ENCODE assay signal across 26 cellular contexts in the genomic region with DNA sequence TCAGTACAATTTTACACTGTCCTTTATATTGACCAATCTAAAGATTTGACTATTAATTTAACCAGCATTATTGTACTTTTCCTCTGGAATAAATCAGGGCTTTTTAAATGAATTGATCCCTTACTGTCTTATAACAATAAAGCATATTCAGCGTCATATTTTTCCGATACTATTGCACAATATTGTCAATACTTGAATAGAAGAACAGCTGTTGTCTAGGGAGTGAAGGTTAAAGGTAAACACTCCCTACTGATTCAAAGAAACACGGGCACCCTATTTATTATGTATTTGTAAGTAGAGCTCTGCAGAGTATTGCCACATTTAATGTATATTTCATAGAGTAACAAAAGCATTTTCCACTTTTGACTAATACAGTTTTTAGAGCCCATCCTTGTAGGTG.
DNase-seq lines count a peak whose midpoint lies in the region; ATAC-seq, FAIRE-seq and TF ChIP-seq lines count a peak whose summit lies in the region.
"Had no signal": no experiment of that assay in that cellular context is flagged by ENCODE, and none has a peak within 500 bp of the region (broad histone marks: within the 10 kb centered on the region; RNA-seq: fewer than 3 reads in every experiment).

No MANE protein-coding gene starts in this region.

- no peak overlapping the region for H2BK120ac ChIP-seq in H1 (replicated peaks; ENCODE audit: low read depth, low read length)

- FAIRE-seq in A549 (lab: Jason Lieb, UNC): peak; percentile 28
- no peak for FAIRE-seq in H1 (lab: Jason Lieb, UNC)
- FAIRE-seq: A204.1, D721Med, GM12878, GM18507 had no signal

- no peaks in the 10 kb centered on the region for H3K79me2 ChIP-seq in H1 (ENCODE audit: control insufficient read depth in 1 of 2, insufficient read depth in 2 of 2, low read length in 2 of 2)

- TF ChIP-seq EP300 in A549 (IDR thresholded peaks at IDR 0.05) (no peak), H1 (IDR thresholded peaks at IDR 0.05; ENCODE audit: borderline replicate concordance in 1 of 2, low read depth in 2 of 2, low read length in 2 of 2) (no peak)

- H3K23me2 ChIP-seq in H1 (ENCODE audit: low read depth, low read length): no peaks in the 10 kb centered on the region

- H3K79me1 ChIP-seq in H1 (ENCODE audit: low read depth, low read length): no peaks in the 10 kb centered on the region

- H3K18ac ChIP-seq in H1 (ENCODE audit: extremely low read depth, low read length): no peak overlapping the region

- CTCF ChIA-PET in A549 (lab: Yijun Ruan, JAX): interaction anchor here (0.7 to 9.2 kb wide), 3 partner anchors 17 to 179 kb away, joined by 3 to 57 read pairs (median 3); no protein-coding TSS in a partner anchor
- CTCF ChIA-PET in H1 (lab: Charles Lee; ENCODE audit: partially characterized antibody): interaction anchor here (0.6 to 1.4 kb wide), 2 partner anchors 16 to 30 kb away, joined by 3 to 6 read pairs; no protein-coding TSS in a partner anchor

- H3K14ac ChIP-seq in H1 (ENCODE audit: insufficient read length): no peak overlapping the region

- H3K4me2 ChIP-seq in A549 (no peak overlapping the region), H1 (ENCODE audit: insufficient read depth in 1 of 2, low read depth in 2 of 2, low read length in 2 of 2) (no peak overlapping the region)
- H3K4me2 ChIP-seq: BLaER1 treated with 17β-estradiol and CSF1 and Interleukin-3, amounts not matched to agents 10 nM and 100 nM had no signal

- ATAC-seq in A549 (no peak), GM19397 (IDR thresholded peaks at IDR 0.05; ENCODE audit: unreplicated experiment) (no peak), HG03039 (IDR thresholded peaks at IDR 0.05; ENCODE audit: unreplicated experiment) (no peak)
- ATAC-seq: GM12878 had no signal

- intact Hi-C loops in thyroid gland (cut with DNase I): no loop called here

- H3K9me3 ChIP-seq in A549 (no peaks in the 10 kb centered on the region), H1 (ENCODE audit: insufficient read depth in 2 of 2, low read depth in 1 of 2, low read length in 1 of 2) (no peaks in the 10 kb centered on the region), liver (ENCODE audit: control insufficient read depth in 4 of 4, low read length in 3 of 4) (no peaks in the 10 kb centered on the region), thyroid gland (no peaks in the 10 kb centered on the region)
- H3K9me3 ChIP-seq: BE2C; BLaER1 treated with 17β-estradiol and CSF1 and Interleukin-3, amounts not matched to agents 10 nM and 100 nM had no signal

- H4K8ac ChIP-seq in H1 (ENCODE audit: extremely low read depth, insufficient read depth, low read length): no peak overlapping the region

- H3K36me3 ChIP-seq in H1 (ENCODE audit: control insufficient read depth in 2 of 4, insufficient read depth in 4 of 4, low read length in 3 of 4) (no peaks in the 10 kb centered on the region), liver (ENCODE audit: control insufficient read depth in 4 of 4, insufficient read depth in 3 of 4, low read depth in 1 of 4, low read length in 3 of 4) (no peaks in the 10 kb centered on the region), thyroid gland (no peaks in the 10 kb centered on the region)
- H3K36me3 ChIP-seq: BE2C; BLaER1 treated with 17β-estradiol and CSF1 and Interleukin-3, amounts not matched to agents 10 nM and 100 nM had no signal

- H3K4me1 ChIP-seq in A549 (no peaks in the 10 kb centered on the region), H1 (replicated peaks in 1 of 4; ENCODE audit: control insufficient read depth in 3 of 4, insufficient read depth in 4 of 4, low read length in 3 of 4) (peaks cover 0 to 7% (median 0%) of the 10 kb centered on the region in 4 experiments; a peak in 2 of 7 replicates), liver (ENCODE audit: control insufficient read depth in 4 of 4, insufficient read depth in 4 of 4, low read length in 3 of 4) (peaks cover 2 to 21% (median 7%) of the 10 kb centered on the region in 4 donors), thyroid gland (no peaks in the 10 kb centered on the region)
- H3K4me1 ChIP-seq: BLaER1 treated with 17β-estradiol and CSF1 and Interleukin-3, amounts not matched to agents 10 nM and 100 nM had no signal

- POLR2A ChIA-PET in A549 (lab: Yijun Ruan, JAX): no interaction called here
- POLR2A ChIA-PET in H1 (lab: Charles Lee; ENCODE audit: partially characterized antibody): no interaction called here

- H3K4me3 ChIP-seq in A549 (no peak overlapping the region), H1 (ENCODE audit: extremely low read depth in 1 of 4, insufficient read depth in 2 of 4, low read depth in 3 of 4, low read length in 4 of 4) (no peak overlapping the region), liver (ENCODE audit: low read depth in 1 of 3, low read length in 3 of 3) (no peak overlapping the region), thyroid gland (replicated peaks in 1 of 3) (no peak overlapping the region)
- H3K4me3 ChIP-seq: BLaER1 treated with 17β-estradiol and CSF1 and Interleukin-3, amounts not matched to agents 10 nM and 100 nM; GM12878 had no signal

- TF ChIP-seq RAD21 in A549 (conservative IDR thresholded peaks at IDR 0.05 in 1 of 2, IDR thresholded peaks at IDR 0.05 in 1 of 2) (no peak), H1 (IDR thresholded peaks at IDR 0.05 in 1 of 2, conservative IDR thresholded peaks at IDR 0.05 in 1 of 2; ENCODE audit: low read depth in 2 of 2, low read length in 2 of 2) (no peak), liver (IDR thresholded peaks at IDR 0.05) (no peak)

- no peak overlapping the region for H3K27ac ChIP-seq in A549
- no peak overlapping the region for H3K27ac ChIP-seq in H1 (ENCODE audit: low read depth, low read length)
- no peak overlapping the region for H3K27ac ChIP-seq in liver (ENCODE audit: low read depth in 1 of 2, low read length in 2 of 2)
- H3K27ac ChIP-seq in thyroid gland: no peak overlapping the region
- H3K27ac ChIP-seq: 22Rv1; BLaER1 treated with 17β-estradiol and CSF1 and Interleukin-3, amounts not matched to agents 10 nM and 100 nM had no signal

- WGBS in A549 (ENCODE audit: missing lambda C conversion rate): 84% methylated on average over 3 of the region's 3 CpGs
- 92% methylated on average over 3 of the region's 3 CpGs; no CpG with 5 or more reads in 1 of the 2 experiments for WGBS in H1 (ENCODE audit: extremely low coverage in 1 of 2, insufficient coverage in 1 of 2, insufficient read length in 1 of 2, insufficient replicate concordance in 2 of 2, low coverage in 1 of 2, low lambda C conversion rate in 2 of 2, missing lambda C conversion rate in 1 of 2), 2 experiments
- whole genome bisulfite sequencing in liver: 35% methylated on average over 3 of the region's 3 CpGs
- WGBS in thyroid gland, 2 donors: 93 to 96% methylated on average over 3 of the region's 3 CpGs

- no peaks in the 10 kb centered on the region for H3K27me3 ChIP-seq in H1 (replicated peaks in 1 of 4; ENCODE audit: control insufficient read depth in 3 of 4, extremely low read depth in 1 of 4, insufficient read depth in 3 of 4, low read length in 3 of 4)
- H3K27me3 ChIP-seq in liver (ENCODE audit: control insufficient read depth in 4 of 4, insufficient read depth in 4 of 4, low read length in 3 of 4): no peaks in the 10 kb centered on the region
- no peaks in the 10 kb centered on the region for H3K27me3 ChIP-seq in thyroid gland
- H3K27me3 ChIP-seq: BE2C; BLaER1 treated with 17β-estradiol and CSF1 and Interleukin-3, amounts not matched to agents 10 nM and 100 nM had no signal

- no peak overlapping the region for H3K23ac ChIP-seq in H1 (ENCODE audit: insufficient read length)

- H2AK5ac ChIP-seq in H1 (ENCODE audit: low read depth, low read length): no peak overlapping the region

- no peak for TF ChIP-seq POLR2A in A549 (IDR thresholded peaks at IDR 0.05; ENCODE audit: low read length)
- no peak for TF ChIP-seq POLR2A in H1 (IDR thresholded peaks at IDR 0.05; ENCODE audit: control extremely low read depth in 1 of 2, low read depth in 2 of 2, low read length in 2 of 2)
- TF ChIP-seq POLR2A in thyroid gland (IDR thresholded peaks at IDR 0.05): no peak

- no peak overlapping the region for H3K56ac ChIP-seq in H1 (replicated peaks; ENCODE audit: insufficient read length, low read depth, low read length)

- no peak overlapping the region for H2BK5ac ChIP-seq in H1 (ENCODE audit: low read depth, low read length)

- no peak for DNase-seq in A549 (ENCODE audit: low read depth in 1 of 2, low spot score in 1 of 2)
- DNase-seq in NCI-H146 treated with DMSO at 0.1 percent for 48 hours (lab: John Stamatoyannopoulos, UW; ENCODE audit: unreplicated experiment): peak; percentile 46
- no peak for DNase-seq in H1 (ENCODE audit: low read depth in 1 of 2, low spot score in 2 of 2)
- DNase-seq in globus pallidus (ENCODE audit: low spot score): no peak
- no peak for DNase-seq in thyroid gland
- DNase-seq: ACHN; AML-193; BE2C; CD4-positive, alpha-beta T cell; CD8-positive, alpha-beta memory T cell; DMS 273 treated with DMSO at 0.1 percent for 48 hours; DMS79; EL; GDM1; GOT3; H7; HCEC 1CT had no signal

- no peak overlapping the region for H2BK20ac ChIP-seq in H1 (ENCODE audit: low read length)

- H4K20me1 ChIP-seq in H1 (replicated peaks in 1 of 2; ENCODE audit: control insufficient read depth in 1 of 2, insufficient read depth in 2 of 2, low read length in 2 of 2): no peaks in the 10 kb centered on the region
- H4K20me1 ChIP-seq: BLaER1 treated with 17β-estradiol and CSF1 and Interleukin-3, amounts not matched to agents 10 nM and 100 nM had no signal

- H2BK15ac ChIP-seq in H1 (ENCODE audit: low read length): no peak overlapping the region

- H3K9ac ChIP-seq in H1 (replicated peaks in 1 of 4; ENCODE audit: extremely low read depth in 1 of 4, low read depth in 3 of 4, low read length in 3 of 4): no peak overlapping the region
- H3K9ac ChIP-seq in liver (ENCODE audit: low read depth in 1 of 2, low read length in 2 of 2): no peak overlapping the region
- H3K9ac ChIP-seq: BLaER1 treated with 17β-estradiol and CSF1 and Interleukin-3, amounts not matched to agents 10 nM and 100 nM had no signal

- H2BK12ac ChIP-seq in H1 (ENCODE audit: low read depth, low read length): no peak overlapping the region

- no peak overlapping the region for H2AFZ ChIP-seq in H1 (ENCODE audit: low read length)

- H4K5ac ChIP-seq in H1 (ENCODE audit: insufficient read length, low read depth, low read length): no peak overlapping the region

- no peak overlapping the region for H3K4ac ChIP-seq in H1 (replicated peaks; ENCODE audit: insufficient read length, low read depth, low read length)

- no peak for TF ChIP-seq CTCF in A549 (IDR thresholded peaks at IDR 0.05)
- TF ChIP-seq CTCF in H1 (IDR thresholded peaks at IDR 0.05; ENCODE audit: control extremely low read depth in 1 of 3, insufficient read depth in 1 of 3, low read depth in 1 of 3, low read length in 3 of 3): no peak
- no peak for TF ChIP-seq CTCF in liver (IDR thresholded peaks at IDR 0.05; ENCODE audit: low read depth, low read length, missing input control)
- no peak for TF ChIP-seq CTCF in thyroid gland (IDR thresholded peaks at IDR 0.05)

- H4K91ac ChIP-seq in H1 (replicated peaks; ENCODE audit: insufficient read length, low read length): no peak overlapping the region

TF ChIP-seq in A549, 52 proteins besides CTCF, POLR2A, EP300 and RAD21 (continues in another document):
- TF ChIP-seq NR3C1 (IDR thresholded peaks at IDR 0.05) (no peak), FOSB (CRISPR knock-in tag; IDR thresholded peaks at IDR 0.05) (no peak)

TF ChIP-seq in H1, 55 proteins besides CTCF, POLR2A, EP300 and RAD21 (continues in another document):
- no peak for TF ChIP-seq FOSL1 (IDR thresholded peaks at IDR 0.05; ENCODE audit: insufficient read depth, low read depth, low read length)
